8 cellular contexts compared by ENCODE assay signal in the genomic region with DNA sequence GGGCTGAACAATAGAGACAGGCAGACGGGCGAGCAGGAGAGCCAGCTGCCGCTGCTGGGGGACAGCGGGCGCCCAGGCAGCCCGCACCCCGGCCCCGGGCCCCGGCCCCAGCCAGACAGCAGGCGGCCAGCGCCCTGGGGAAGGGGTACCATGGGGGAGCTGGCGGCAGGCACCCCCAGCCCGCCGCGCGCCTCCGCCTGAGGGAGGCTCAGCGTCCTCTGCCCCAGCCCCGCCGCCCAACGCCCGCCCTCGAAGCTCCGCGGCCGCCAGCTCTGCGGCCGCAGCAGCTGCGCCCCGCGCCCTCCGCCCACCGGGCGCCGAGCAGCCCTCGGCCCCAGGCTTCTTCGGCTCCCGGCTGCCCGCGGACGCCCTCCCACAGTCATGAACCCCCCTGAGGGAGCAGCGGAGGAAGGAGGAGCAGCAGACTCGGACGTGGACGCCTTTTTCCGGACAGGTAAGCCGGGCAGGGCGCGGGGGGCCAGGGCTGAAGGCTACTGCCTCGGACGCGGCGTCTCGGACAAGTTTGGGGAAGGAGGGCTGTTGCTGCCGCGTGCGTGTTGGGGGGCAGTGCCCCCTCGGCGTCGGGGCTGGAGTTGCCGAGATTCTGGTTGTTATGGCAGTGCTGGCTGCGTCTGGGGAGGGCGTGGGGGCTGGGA. TPM values are rescaled to one million over a fixed set of nuclear protein-coding genes. Genes with fewer than 3 reads are reported as not detected.
DNase-seq lines count a peak whose midpoint lies in the region; ATAC-seq and FAIRE-seq lines count a peak whose summit lies in the region.

KALRN (plus strand) TSS at position 10 of the 656 bp plus-strand sequence.

- H3K27ac ChIP-seq in CD8-positive, alpha-beta memory T cell (ENCODE audit: low read depth, low read length): no peak within 1 kb of the TSS
- H3K27ac ChIP-seq in SJCRH30 (peak within 1 kb of the TSS; percentile 84), mucosa of rectum (ENCODE audit: low read depth in 2 of 2, low read length in 2 of 2) (peak within 1 kb of the TSS; percentile 48 to 53)

- ATAC-seq in GM21619 (IDR thresholded peaks at IDR 0.05; ENCODE audit: unreplicated experiment): peak; percentile 9

- H3K4me3 Mint-ChIP-seq in CD8-positive, alpha-beta memory T cell: peak within 1 kb of the TSS; percentile 65 to 89 (median 80)

- H3K4me1 Mint-ChIP-seq in CD8-positive, alpha-beta memory T cell: peaks cover 12 to 21% (median 16%) of the 10 kb centered on the region in 3 donors

- peak; percentile 37 for FAIRE-seq in urothelium cell line (lab: Jason Lieb, UNC)

- H3K9ac ChIP-seq in mucosa of rectum (ENCODE audit: low read depth in 1 of 2, low read length in 2 of 2): peak within 1 kb of the TSS; percentile 61 to 72

- no peaks in the 10 kb centered on the region for H3K36me3 ChIP-seq in CD8-positive, alpha-beta memory T cell (ENCODE audit: insufficient read depth, low read length)
- H3K36me3 ChIP-seq in SJCRH30: no peaks in the 10 kb centered on the region
- no peaks in the 10 kb centered on the region for H3K36me3 ChIP-seq in mucosa of rectum (ENCODE audit: control insufficient read depth in 2 of 2, insufficient read depth in 2 of 2, low read length in 2 of 2)

- CTCF ChIA-PET in CD8-positive, alpha-beta memory T cell (lab: Charles Lee): interaction anchor here (0.9 to 1.8 kb wide), 5 partner anchors 9 to 147 kb away, joined by 3 to 11 read pairs (median 3); no protein-coding TSS in a partner anchor

- peak in 1 of 5 donors; percentile 0 for DNase-seq in CD8-positive, alpha-beta memory T cell
- DNase-seq in SJCRH30: no peak
- no peak for DNase-seq in urothelium cell line (ENCODE audit: low spot score)
- DNase-seq in hippocampal formation (lab: John Stamatoyannopoulos, UW): no peak
- DNase-seq in EL: no peak

- peaks cover 30 to 36% of the 10 kb centered on the region in 2 donors for H3K27me3 Mint-ChIP-seq in CD8-positive, alpha-beta memory T cell

- no peak within 1 kb of the TSS for H3K4me3 ChIP-seq in CD8-positive, alpha-beta memory T cell (ENCODE audit: low read length)
- peak within 1 kb of the TSS; percentile 86 for H3K4me3 ChIP-seq in SJCRH30
- peak within 1 kb of the TSS; percentile 77 to 78 for H3K4me3 ChIP-seq in mucosa of rectum (ENCODE audit: low read length in 2 of 2)

- H3K9me3 ChIP-seq in CD8-positive, alpha-beta memory T cell (ENCODE audit: low read length): no peaks in the 10 kb centered on the region
- H3K9me3 ChIP-seq in SJCRH30 (replicated peaks) (no peaks in the 10 kb centered on the region), mucosa of rectum (ENCODE audit: control insufficient read depth in 2 of 2, low read length in 2 of 2) (no peaks in the 10 kb centered on the region)

- peaks cover 0 to 12% (median 3%) of the 10 kb centered on the region in 5 donors for H3K9me3 Mint-ChIP-seq in CD8-positive, alpha-beta memory T cell

- H3K36me3 Mint-ChIP-seq in CD8-positive, alpha-beta memory T cell: no peaks in the 10 kb centered on the region

- no peaks in the 10 kb centered on the region for H3K4me1 ChIP-seq in CD8-positive, alpha-beta memory T cell (ENCODE audit: insufficient read depth, low read length)
- no peaks in the 10 kb centered on the region for H3K4me1 ChIP-seq in SJCRH30
- H3K4me1 ChIP-seq in mucosa of rectum (ENCODE audit: control insufficient read depth in 2 of 2, insufficient read depth in 2 of 2, low read length in 2 of 2): peaks cover 3% of the 10 kb centered on the region in 2 donors

- peak within 1 kb of the TSS in 3 of 8 donors; percentile 8 to 91 (median 38) for H3K27ac Mint-ChIP-seq in CD8-positive, alpha-beta memory T cell

- H3K27me3 ChIP-seq in CD8-positive, alpha-beta memory T cell (ENCODE audit: insufficient read depth, low read length, poor library complexity, severe bottlenecking): peaks cover 44% of the 10 kb centered on the region
- H3K27me3 ChIP-seq in SJCRH30 (no peaks in the 10 kb centered on the region), mucosa of rectum (ENCODE audit: control insufficient read depth in 2 of 2, insufficient read depth in 2 of 2, low read length in 2 of 2) (peaks cover 2 to 8% of the 10 kb centered on the region in 2 donors)

- POLR2A ChIA-PET in CD8-positive, alpha-beta memory T cell (lab: Charles Lee): no interaction called here

- in situ Hi-C loops in endometrial microvascular endothelial cells (cut with HindIII; ENCODE audit: inconsistent ontology term, low pct_unique_long_range_greater_than_20kb, low sequenced_read_pairs): no loop called here

RNA-seq across cellular contexts. Expression of gene KALRN, which starts in this region (rescaled TPM):
- total RNA-seq in CD8-positive, alpha-beta memory T cell: 1 to 10 TPM; 5.1 to 5.4 TPM
- 2.6 TPM for polyA plus RNA-seq in CD8-positive, alpha-beta memory T cell
- 12.2 and 13.8 TPM in 2 replicates for total RNA-seq in SJCRH30 (2014; rRNA removed; shearing (Covaris generic))
- total RNA-seq in endometrial microvascular endothelial cells (ENCODE audit: inconsistent ontology term): 14.4 TPM
